ENCODE assay signal across 9 cellular contexts in the genomic region with DNA sequence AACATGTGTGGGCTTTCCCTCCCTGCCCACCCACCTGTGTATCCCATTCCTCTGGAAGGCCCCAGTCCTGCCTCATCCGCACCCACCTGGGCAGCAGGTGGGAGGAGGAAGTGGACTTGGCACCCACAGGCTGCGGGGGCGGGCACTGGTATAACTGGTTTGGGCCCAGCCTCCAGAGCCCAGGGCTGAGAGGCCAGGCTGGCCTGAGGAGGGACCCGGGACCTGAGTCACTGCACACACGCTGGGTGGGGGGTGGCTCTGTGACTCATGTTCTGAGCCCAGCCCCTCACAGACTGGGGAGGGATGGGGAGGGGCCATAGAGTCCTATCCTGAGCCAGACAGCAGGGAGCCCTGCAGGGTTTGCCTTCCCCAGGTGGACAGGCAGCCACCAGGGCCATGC. TPM values are rescaled to one million over a fixed set of nuclear protein-coding genes. Genes with fewer than 3 reads are reported as not detected.
DNase-seq lines count a peak whose midpoint lies in the region; ATAC-seq and TF ChIP-seq lines count a peak whose summit lies in the region.
"Had no signal": no experiment of that assay in that cellular context is flagged by ENCODE, and none has a peak within 500 bp of the region (broad histone marks: within the 10 kb centered on the region; RNA-seq: fewer than 3 reads in every experiment).

No MANE protein-coding gene starts in this region.

- no peaks in the 10 kb centered on the region for H3K27me3 Mint-ChIP-seq in CD8-positive, alpha-beta memory T cell

- H3K9me3 Mint-ChIP-seq in CD8-positive, alpha-beta memory T cell = no peaks in the 10 kb centered on the region

- peaks cover 6% of the 10 kb centered on the region for H3K27me3 ChIP-seq in kidney epithelial cell (ENCODE audit: control insufficient read depth, insufficient read depth, low read length)
- H3K27me3 ChIP-seq in vagina = no peaks in the 10 kb centered on the region
- peaks cover 0 to 23% (median 7%) of the 10 kb centered on the region in 4 donors for H3K27me3 ChIP-seq in esophagus muscularis mucosa
- no peaks in the 10 kb centered on the region for H3K27me3 ChIP-seq in CD8-positive, alpha-beta memory T cell (ENCODE audit: insufficient read depth, low read length, poor library complexity, severe bottlenecking)

- POLR2A ChIA-PET in CD8-positive, alpha-beta memory T cell (lab: Charles Lee) = no interaction called here

- no peak overlapping the region for H3K4me3 ChIP-seq in kidney epithelial cell (ENCODE audit: low read depth, low read length)
- no peak overlapping the region for H3K4me3 ChIP-seq in vagina
- H3K4me3 ChIP-seq in coronary artery = no peak overlapping the region
- H3K4me3 ChIP-seq in esophagus muscularis mucosa = no peak overlapping the region
- H3K4me3 ChIP-seq in CD8-positive, alpha-beta memory T cell (ENCODE audit: low read length) = no peak overlapping the region

- TF ChIP-seq EP300 in esophagus muscularis mucosa (IDR thresholded peaks at IDR 0.05) = no peak

- TF ChIP-seq CTCF in kidney epithelial cell (IDR thresholded peaks at IDR 0.05; ENCODE audit: insufficient read depth, low read length, poor library complexity, severe bottlenecking) (no peak), vagina (IDR thresholded peaks at IDR 0.05) (no peak), coronary artery (IDR thresholded peaks at IDR 0.05) (no peak), esophagus muscularis mucosa (IDR thresholded peaks at IDR 0.05) (no peak)

- H3K4me3 Mint-ChIP-seq in CD8-positive, alpha-beta memory T cell = no peak overlapping the region

- WGBS in esophagus muscularis mucosa = 94% methylated on average over 3 of the region's 5 CpGs

- intact Hi-C loops in left ventricle myocardium superior (cut with micrococcal nuclease) = no loop called here
- intact Hi-C loops in cardiac septum (cut with DNase I) = no loop called here
- intact Hi-C loops in vagina (cut with DNase I) = no loop called here
- intact Hi-C loops in esophagus muscularis mucosa (cut with DNase I) = no loop called here

- H3K4me1 ChIP-seq in vagina = peaks cover 42% of the 10 kb centered on the region
- H3K4me1 ChIP-seq in esophagus muscularis mucosa = peaks cover 11 to 14% (median 12%) of the 10 kb centered on the region in 4 donors
- peaks cover 10% of the 10 kb centered on the region for H3K4me1 ChIP-seq in CD8-positive, alpha-beta memory T cell (ENCODE audit: insufficient read depth, low read length)

- DNase-seq in left ventricle myocardium superior = peak; percentile 33
- DNase-seq in cardiac septum (ENCODE audit: low spot score) = no peak
- peak; percentile 62 for DNase-seq in amniotic epithelial cell (ENCODE audit: low read depth)
- DNase-seq in kidney epithelial cell (ENCODE audit: low read depth) = peak; percentile 69
- DNase-seq in vagina (ENCODE audit: extremely low spot score in 2 of 2) = no peak
- DNase-seq in coronary artery (ENCODE audit: low spot score) = no peak
- DNase-seq in esophagus muscularis mucosa (ENCODE audit: extremely low spot score) = no peak
- DNase-seq in CD8-positive, alpha-beta memory T cell = no peak

- peaks cover 13 to 24% (median 13%) of the 10 kb centered on the region in 3 donors for H3K4me1 Mint-ChIP-seq in CD8-positive, alpha-beta memory T cell

- no peak for ATAC-seq in left ventricle myocardium superior

- H3K9me3 ChIP-seq in vagina (no peaks in the 10 kb centered on the region), esophagus muscularis mucosa (no peaks in the 10 kb centered on the region)
- no peaks in the 10 kb centered on the region for H3K9me3 ChIP-seq in CD8-positive, alpha-beta memory T cell (ENCODE audit: low read length)

- TF ChIP-seq POLR2A in vagina (IDR thresholded peaks at IDR 0.05) (no peak), esophagus muscularis mucosa (IDR thresholded peaks at IDR 0.05; ENCODE audit: low read depth) (no peak)

- peak overlapping the region; percentile 18 for H3K27ac ChIP-seq in vagina
- no peak overlapping the region for H3K27ac ChIP-seq in coronary artery
- no peak overlapping the region for H3K27ac ChIP-seq in esophagus muscularis mucosa (replicated peaks in 1 of 4)
- no peak overlapping the region for H3K27ac ChIP-seq in CD8-positive, alpha-beta memory T cell (ENCODE audit: low read depth, low read length)

- H3K36me3 ChIP-seq in kidney epithelial cell (ENCODE audit: control insufficient read depth, insufficient read depth, low read length) (no peaks in the 10 kb centered on the region), vagina (no peaks in the 10 kb centered on the region), esophagus muscularis mucosa (no peaks in the 10 kb centered on the region)
- no peaks in the 10 kb centered on the region for H3K36me3 ChIP-seq in CD8-positive, alpha-beta memory T cell (ENCODE audit: insufficient read depth, low read length)

- no peaks in the 10 kb centered on the region for H3K36me3 Mint-ChIP-seq in CD8-positive, alpha-beta memory T cell

- CTCF ChIA-PET in CD8-positive, alpha-beta memory T cell (lab: Charles Lee) = interaction anchor here (1.0 to 2.0 kb wide), 3 partner anchors 18 to 381 kb away, joined by 3 to 7 read pairs (median 4); no protein-coding TSS in a partner anchor

- no peak overlapping the region for H3K27ac Mint-ChIP-seq in CD8-positive, alpha-beta memory T cell

RNA-seq across cellular contexts. Expression of gene PHLDA2, which starts 16.7 kb away (rescaled TPM):
- 0.99 TPM for total RNA-seq in left ventricle myocardium superior
- total RNA-seq in cardiac septum = 2.1 TPM
- total RNA-seq in kidney epithelial cell = 32.8 and 58.5 TPM in 2 replicates
- 43.5 TPM for total RNA-seq in vagina
- total RNA-seq in esophagus muscularis mucosa = 1 to 10 TPM in 2 of 4 donors, under 1 TPM in 2; 0.83 to 2.3 (median 1.3) TPM
- total RNA-seq in CD8-positive, alpha-beta memory T cell = 1 to 10 TPM; 2.1 to 2.9 TPM
- 1.3 TPM for polyA plus RNA-seq in CD8-positive, alpha-beta memory T cell
- polyA plus RNA-seq: neural cell had no signal

RNA-seq across cellular contexts. Expression of gene CDKN1C, which starts 26.9 kb away (rescaled TPM):
- total RNA-seq in left ventricle myocardium superior = 42.0 TPM
- 11.5 TPM for total RNA-seq in cardiac septum
- total RNA-seq in kidney epithelial cell = 34.8 and 37.1 TPM in 2 replicates
- 67.3 TPM for total RNA-seq in vagina
- total RNA-seq in esophagus muscularis mucosa = 100 to 1,000 TPM; 153 to 349 (median 186) TPM
- 1 to 10 TPM; 1.0 to 1.1 TPM for total RNA-seq in CD8-positive, alpha-beta memory T cell
- 0.49 TPM for polyA plus RNA-seq in CD8-positive, alpha-beta memory T cell

Comparison
In these comparisons a context has a peak if more than half of its experiments do, and no peak if none do; other contexts are left out.
1. DNase-seq: peak in left ventricle myocardium superior (single experiment), amniotic epithelial cell (single experiment) and kidney epithelial cell (single experiment); none in cardiac septum (single experiment), vagina (0 of 2), coronary artery (single experiment), esophagus muscularis mucosa (single experiment) and CD8-positive, alpha-beta memory T cell (0 of 5).